Comparison of ENCODE assay signal across 8 cellular contexts in the genomic region with DNA sequence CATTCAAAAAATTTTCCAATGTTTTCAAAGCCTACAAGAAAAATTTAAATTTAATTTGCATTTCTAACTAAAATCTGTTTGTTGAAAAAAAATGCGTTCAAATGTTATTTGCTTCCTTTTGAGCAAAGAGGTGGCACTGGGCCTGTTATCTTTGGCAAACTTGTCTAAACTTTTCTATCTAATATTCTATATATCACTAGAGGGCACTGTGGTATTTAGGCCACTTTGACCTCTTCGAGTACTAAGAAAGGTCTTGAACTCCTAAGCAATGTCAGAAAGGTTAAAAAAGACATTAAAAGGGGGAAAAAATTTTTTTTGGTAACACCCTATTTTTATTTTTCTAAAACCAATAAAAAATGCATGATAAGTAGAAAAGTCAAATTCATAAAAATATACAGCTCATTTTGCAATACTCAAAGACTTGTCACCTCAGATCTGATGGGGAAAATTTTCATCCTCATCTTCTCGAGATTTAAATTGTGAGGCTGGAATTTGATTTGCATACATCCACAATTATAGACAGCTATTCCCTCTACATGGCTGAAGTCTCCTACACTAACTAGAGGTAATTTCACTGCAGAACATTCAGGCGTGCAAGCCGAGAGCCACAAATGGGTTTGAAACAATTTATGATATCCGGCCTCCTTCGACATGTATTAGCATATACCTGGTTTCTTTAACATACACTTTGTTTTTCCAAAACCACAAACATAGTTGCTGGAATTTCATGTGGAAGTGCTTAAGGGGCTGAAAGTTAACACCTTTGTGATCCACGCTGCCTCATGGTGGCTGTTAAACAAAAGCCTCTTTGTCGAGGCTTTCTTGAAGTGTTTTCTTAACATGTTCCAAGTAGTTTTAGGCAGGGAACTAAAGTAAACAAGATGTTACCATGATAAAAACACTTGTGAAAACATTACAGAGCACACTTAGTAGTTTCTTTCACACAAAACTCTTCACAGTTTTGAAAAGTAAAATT.
A peak's percentile ranks its signal among the peaks of the same experiment; 100 is the strongest.
DNase-seq lines count a peak whose midpoint lies in the region; ATAC-seq and TF ChIP-seq lines count a peak whose summit lies in the region.

No MANE protein-coding gene starts in this region.

- H3K36me3 ChIP-seq in right atrium auricular region (no peaks in the 10 kb centered on the region), spleen (peaks cover 0 to 11% (median 0%) of the 10 kb centered on the region in 6 donors)

- no peaks in the 10 kb centered on the region for H3K9me3 Mint-ChIP-seq in activated B cell treated with CpG ODN at 0.5 μM for 24 hours

- H3K4me3 ChIP-seq in right atrium auricular region (no peak overlapping the region), spleen (no peak overlapping the region)

- ATAC-seq in activated B cell treated with CpG ODN at 0.5 μM for 24 hours (ENCODE audit: low read depth) (peak; percentile 35), HG03354 (IDR thresholded peaks at IDR 0.05; ENCODE audit: poor library complexity, severe bottlenecking, unreplicated experiment) (no peak), HG02763 (IDR thresholded peaks at IDR 0.05; ENCODE audit: unreplicated experiment) (no peak)

- TF ChIP-seq POLR2A in spleen (IDR thresholded peaks at IDR 0.05), result no peak

- H3K4me1 ChIP-seq in right atrium auricular region (peaks cover 0 to 49% of the 10 kb centered on the region in 2 donors), spleen (peaks cover 25 to 80% (median 48%) of the 10 kb centered on the region in 6 donors)

- CTCF ChIA-PET in activated B cell treated with CpG ODN at 0.5 μM for 24 hours (lab: Charles Lee), result interaction anchor here (0.6 to 3.5 kb wide), 6 partner anchors 10 to 579 kb away, joined by 3 to 15 read pairs (median 5); no protein-coding TSS in a partner anchor

- peak overlapping the region; percentile 84 for H3K27ac Mint-ChIP-seq in activated B cell treated with CpG ODN at 0.5 μM for 24 hours

- TF ChIP-seq CTCF in activated B cell treated with CpG ODN at 0.5 μM for 24 hours (IDR thresholded peaks at IDR 0.05), result peak; percentile 75
- peak; percentile 42 to 67 for TF ChIP-seq CTCF in right atrium auricular region (IDR thresholded peaks at IDR 0.05)
- TF ChIP-seq CTCF in spleen (IDR thresholded peaks at IDR 0.05 in 8 of 11, conservative IDR thresholded peaks at IDR 0.05 in 3 of 11), result peak in 9 of 11 experiments; percentile 11 to 57 (median 41)

- POLR2A ChIA-PET in activated B cell treated with CpG ODN at 0.5 μM for 24 hours (lab: Charles Lee), result interaction anchor here (1.4 to 1.6 kb wide), 2 partner anchors 57 to 83 kb away, joined by 5 to 8 read pairs; no protein-coding TSS in a partner anchor

- no peaks in the 10 kb centered on the region for H3K27me3 Mint-ChIP-seq in activated B cell treated with CpG ODN at 0.5 μM for 24 hours

- WGBS in spleen, 5 donors, result 69 to 74% (median 71%) methylated on average over 9 of the region's 9 CpGs

- H3K4me1 Mint-ChIP-seq in activated B cell treated with CpG ODN at 0.5 μM for 24 hours, result peaks cover 73% of the 10 kb centered on the region

- H3K27me3 ChIP-seq in right atrium auricular region, result no peaks in the 10 kb centered on the region
- H3K27me3 ChIP-seq in spleen (replicated peaks in 1 of 7), result no peaks in the 10 kb centered on the region

- H3K9me3 ChIP-seq in right atrium auricular region (no peaks in the 10 kb centered on the region), spleen (no peaks in the 10 kb centered on the region)

- H3K4me3 Mint-ChIP-seq in activated B cell treated with CpG ODN at 0.5 μM for 24 hours, result no peak overlapping the region

- intact Hi-C loops in activated B cell treated with CpG ODN at 0.5 μM for 24 hours (cut with micrococcal nuclease) (loop anchor here (1.0 to 10.0 kb wide), 8 partner anchors 62 to 646 kb away; no protein-coding TSS in a partner anchor), spleen (cut with DNase I; ENCODE audit: low total_unique reads) (loop anchor here (5.0 kb wide), 2 partner anchors 60 to 580 kb away; no protein-coding TSS in a partner anchor)

- H3K36me3 Mint-ChIP-seq in activated B cell treated with CpG ODN at 0.5 μM for 24 hours (ENCODE audit: low read depth), result peaks cover 69% of the 10 kb centered on the region

- DNase-seq in SIG-M5 treated with dmso at 0.1 percent for 504 hours (lab: John Stamatoyannopoulos, UW; ENCODE audit: unreplicated experiment) (peak; percentile 52), SIG-M5 (lab: John Stamatoyannopoulos, UW) (no peak), LHCN-M2 (ENCODE audit: low read depth) (peak; percentile 43), activated B cell treated with CpG ODN at 0.5 μM for 24 hours (no peak), right atrium auricular region (ENCODE audit: low spot score) (no peak), spleen (no peak)

- H3K27ac ChIP-seq in right atrium auricular region (peak overlapping the region; percentile 14 to 34), spleen (peak overlapping the region in 3 of 8 donors; percentile 5 to 43 (median 42))

Comparison
In these comparisons a context has a peak if more than half of its experiments do, and no peak if none do; other contexts are left out.
1. DNase-seq: peak in SIG-M5 treated with dmso at 0.1 percent for 504 hours (single experiment) and LHCN-M2 (single experiment); none in SIG-M5 (single experiment), activated B cell treated with CpG ODN at 0.5 μM for 24 hours (single experiment), right atrium auricular region (single experiment) and spleen (single experiment).
2. Peak in every context shown above with its lines, with median percentiles within 50 percentile points of each other: CTCF ChIP-seq.